ENCODE assay signal across 8 cellular contexts in the genomic region with DNA sequence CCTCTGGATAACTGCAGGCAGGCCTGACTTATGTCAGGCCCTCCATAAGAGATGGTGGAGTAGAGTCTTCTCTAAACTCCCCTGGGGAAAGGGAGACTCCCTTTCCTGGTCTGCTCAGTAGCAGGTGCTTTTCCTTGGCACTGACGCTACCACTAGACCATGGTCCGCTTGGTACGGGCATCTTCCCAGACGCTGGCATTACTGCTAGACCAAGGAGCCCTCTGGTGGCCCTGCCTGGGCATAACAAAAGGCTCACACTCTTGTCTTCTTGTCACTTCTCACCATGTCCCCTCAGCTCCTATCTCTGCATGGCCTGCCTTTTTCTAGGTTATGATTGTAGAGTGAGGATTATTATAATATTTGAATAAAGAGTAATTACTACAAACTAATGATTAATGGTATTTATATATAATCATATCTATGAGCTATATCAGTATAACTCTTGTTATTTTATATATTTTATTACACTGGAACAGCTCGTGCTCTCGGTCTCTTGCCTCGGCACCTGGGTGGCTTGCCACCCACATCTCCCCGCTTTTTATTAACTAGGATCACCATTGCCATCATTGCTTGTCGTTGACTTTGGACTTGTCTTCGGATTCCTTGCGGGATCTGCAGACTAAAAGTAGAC. TPM values are rescaled to one million over a fixed set of nuclear protein-coding genes. Genes with fewer than 3 reads are reported as not detected.
DNase-seq lines count a peak whose midpoint lies in the region; ATAC-seq and TF ChIP-seq lines count a peak whose summit lies in the region.

No MANE protein-coding gene starts in this region.

- no peak overlapping the region for H3K27ac ChIP-seq in endodermal cell (ENCODE audit: low read depth, low read length)
- no peak overlapping the region for H3K27ac ChIP-seq in naive thymus-derived CD4-positive, alpha-beta T cell (ENCODE audit: low read depth, low read length)
- H3K27ac ChIP-seq in thyroid gland, result no peak overlapping the region

- H3K9me3 ChIP-seq in endodermal cell (ENCODE audit: control insufficient read depth, low read length) (no peaks in the 10 kb centered on the region), thyroid gland (no peaks in the 10 kb centered on the region)
- H3K9me3 ChIP-seq in naive thymus-derived CD4-positive, alpha-beta T cell (ENCODE audit: control insufficient read depth in 2 of 3, low read length in 3 of 3), result no peaks in the 10 kb centered on the region

- intact Hi-C loops in naive thymus-derived CD4-positive, alpha-beta T cell (cut with micrococcal nuclease), result loop anchor here in 1 of 2 donors (1.0 kb wide), 2 partner anchors 21 to 333 kb away; a partner anchor contains a TSS
- intact Hi-C loops in thyroid gland (cut with DNase I), result no loop called here

- no peaks in the 10 kb centered on the region for H3K36me3 Mint-ChIP-seq in activated CD4-positive, alpha-beta memory T cell treated with anti-CD3 and anti-CD28 coated beads, Interleukin-2, amount 10 ng/mL, durations not matched to agents 7 days and 5 days (ENCODE audit: low read depth)
- H3K36me3 Mint-ChIP-seq in endodermal cell (ENCODE audit: low read depth), result no peaks in the 10 kb centered on the region
- peaks cover 0 to 4% (median 0%) of the 10 kb centered on the region in 5 donors for H3K36me3 Mint-ChIP-seq in naive thymus-derived CD4-positive, alpha-beta T cell

- H3K4me1 Mint-ChIP-seq in activated CD4-positive, alpha-beta memory T cell treated with anti-CD3 and anti-CD28 coated beads, Interleukin-2, amount 10 ng/mL, durations not matched to agents 7 days and 5 days, result peaks cover 12% of the 10 kb centered on the region
- H3K4me1 Mint-ChIP-seq in endodermal cell, result peaks cover 28% of the 10 kb centered on the region
- H3K4me1 Mint-ChIP-seq in naive thymus-derived CD4-positive, alpha-beta T cell, result peaks cover 3 to 25% (median 11%) of the 10 kb centered on the region in 7 donors

- no peak for ATAC-seq in naive thymus-derived CD4-positive, alpha-beta T cell
- no peak for ATAC-seq in HG03342 (IDR thresholded peaks at IDR 0.05; ENCODE audit: unreplicated experiment)

- H3K9me3 Mint-ChIP-seq in activated CD4-positive, alpha-beta memory T cell treated with anti-CD3 and anti-CD28 coated beads, Interleukin-2, amount 10 ng/mL, durations not matched to agents 7 days and 5 days, result no peaks in the 10 kb centered on the region
- no peaks in the 10 kb centered on the region for H3K9me3 Mint-ChIP-seq in endodermal cell
- H3K9me3 Mint-ChIP-seq in naive thymus-derived CD4-positive, alpha-beta T cell, result peaks cover 0 to 1% (median 0%) of the 10 kb centered on the region in 11 donors

- POLR2A ChIA-PET in activated CD4-positive, alpha-beta memory T cell treated with anti-CD3 and anti-CD28 coated beads, Interleukin-2, amount 10 ng/mL, durations not matched to agents 7 days and 5 days (lab: Charles Lee), result interaction anchor here (1.0 to 3.7 kb wide), 3 partner anchors 22 to 145 kb away, joined by 3 to 28 read pairs (median 13); a partner anchor contains a TSS
- POLR2A ChIA-PET in naive thymus-derived CD4-positive, alpha-beta T cell (lab: Charles Lee), result interaction anchor here (0.9 to 2.6 kb wide), 4 partner anchors 22 to 315 kb away, joined by 3 to 21 read pairs (median 5); no protein-coding TSS in a partner anchor

- H3K4me3 Mint-ChIP-seq in activated CD4-positive, alpha-beta memory T cell treated with anti-CD3 and anti-CD28 coated beads, Interleukin-2, amount 10 ng/mL, durations not matched to agents 7 days and 5 days, result no peak overlapping the region
- H3K4me3 Mint-ChIP-seq in endodermal cell, result no peak overlapping the region
- no peak overlapping the region for H3K4me3 Mint-ChIP-seq in naive thymus-derived CD4-positive, alpha-beta T cell

- TF ChIP-seq POLR2A in thyroid gland (IDR thresholded peaks at IDR 0.05), result no peak

- H3K27ac Mint-ChIP-seq in activated CD4-positive, alpha-beta memory T cell treated with anti-CD3 and anti-CD28 coated beads, Interleukin-2, amount 10 ng/mL, durations not matched to agents 7 days and 5 days, result no peak overlapping the region
- H3K27ac Mint-ChIP-seq in endodermal cell, result no peak overlapping the region
- H3K27ac Mint-ChIP-seq in naive thymus-derived CD4-positive, alpha-beta T cell, result no peak overlapping the region

- TF ChIP-seq CTCF in endodermal cell (conservative IDR thresholded peaks at IDR 0.05) (peak; percentile 85), thyroid gland (IDR thresholded peaks at IDR 0.05) (peak; percentile 55 to 92 (median 84))

- H3K27me3 Mint-ChIP-seq in activated CD4-positive, alpha-beta memory T cell treated with anti-CD3 and anti-CD28 coated beads, Interleukin-2, amount 10 ng/mL, durations not matched to agents 7 days and 5 days, result no peaks in the 10 kb centered on the region
- no peaks in the 10 kb centered on the region for H3K27me3 Mint-ChIP-seq in endodermal cell (ENCODE audit: insufficient read depth)
- peaks cover 0 to 3% (median 0%) of the 10 kb centered on the region in 5 donors for H3K27me3 Mint-ChIP-seq in naive thymus-derived CD4-positive, alpha-beta T cell

- no peak overlapping the region for H3K9ac ChIP-seq in endodermal cell (ENCODE audit: extremely low read depth, low read length, poor library complexity, severe bottlenecking)

- CTCF ChIA-PET in activated CD4-positive, alpha-beta memory T cell treated with anti-CD3 and anti-CD28 coated beads, Interleukin-2, amount 10 ng/mL, durations not matched to agents 7 days and 5 days (lab: Charles Lee), result interaction anchor here (0.6 to 1.7 kb wide), 7 partner anchors 13 to 246 kb away, joined by 3 to 6 read pairs (median 3); a partner anchor contains a TSS
- CTCF ChIA-PET in naive thymus-derived CD4-positive, alpha-beta T cell (lab: Charles Lee), result interaction anchor here (0.6 to 1.9 kb wide), 14 partner anchors 11 to 518 kb away, joined by 3 to 8 read pairs (median 3); a partner anchor contains a TSS

- H3K27me3 ChIP-seq in endodermal cell (ENCODE audit: control insufficient read depth, insufficient read depth, low read length, poor library complexity, severe bottlenecking) (no peaks in the 10 kb centered on the region), thyroid gland (no peaks in the 10 kb centered on the region)
- no peaks in the 10 kb centered on the region for H3K27me3 ChIP-seq in naive thymus-derived CD4-positive, alpha-beta T cell (ENCODE audit: control insufficient read depth in 2 of 2, insufficient read depth in 2 of 2, low read length in 2 of 2)

- H3K4me3 ChIP-seq in endodermal cell (ENCODE audit: low read length), result no peak overlapping the region
- no peak overlapping the region for H3K4me3 ChIP-seq in naive thymus-derived CD4-positive, alpha-beta T cell (ENCODE audit: low read length)
- H3K4me3 ChIP-seq in thyroid gland (replicated peaks in 1 of 3), result no peak overlapping the region

- DNase-seq in activated gamma-delta T cell treated with Interleukin-2 at 50 U/mL for 16 hours (peak; percentile 62), activated gamma-delta T cell (lab: John Stamatoyannopoulos, UW) (no peak), NCI-H524 (lab: John Stamatoyannopoulos, UW) (peak; percentile 50 to 87), endodermal cell (peak; percentile 90), thyroid gland (peak; percentile 94 to 96)
- peak; percentile 63 for DNase-seq in activated CD4-positive, alpha-beta memory T cell treated with anti-CD3 and anti-CD28 coated beads, Interleukin-2, amount 10 ng/mL, durations not matched to agents 7 days and 5 days
- peak; percentile 37 to 62 (median 55) for DNase-seq in naive thymus-derived CD4-positive, alpha-beta T cell

- peaks cover 4% of the 10 kb centered on the region for H3K36me3 ChIP-seq in endodermal cell (ENCODE audit: control insufficient read depth, insufficient read depth, low read length)
- no peaks in the 10 kb centered on the region for H3K36me3 ChIP-seq in naive thymus-derived CD4-positive, alpha-beta T cell (ENCODE audit: control insufficient read depth in 2 of 3, insufficient read depth in 3 of 3, low read length in 3 of 3)
- no peaks in the 10 kb centered on the region for H3K36me3 ChIP-seq in thyroid gland

- WGBS in endodermal cell (ENCODE audit: insufficient coverage in 1 of 2, insufficient read length in 1 of 2), 2 experiments, result 82 to 100% methylated on average over 6 to 11 of the region's 11 CpGs
- WGBS in thyroid gland, 2 donors, result 58 to 59% methylated on average over 11 of the region's 11 CpGs

- H3K4me1 ChIP-seq in endodermal cell (ENCODE audit: control insufficient read depth, insufficient read depth, low read length), result peaks cover 9% of the 10 kb centered on the region
- peaks cover 1% of the 10 kb centered on the region in 2 donors for H3K4me1 ChIP-seq in naive thymus-derived CD4-positive, alpha-beta T cell (ENCODE audit: control insufficient read depth in 2 of 2, insufficient read depth in 2 of 2, low read length in 2 of 2)
- H3K4me1 ChIP-seq in thyroid gland, result peaks cover 5% of the 10 kb centered on the region in 2 donors

RNA-seq across cellular contexts. Expression of a gene that starts 59.8 kb away (rescaled TPM):
- 1 to 10 TPM; 5.5 to 6.4 TPM for total RNA-seq in activated CD4-positive, alpha-beta memory T cell treated with anti-CD3 and anti-CD28 coated beads, Interleukin-2, amount 10 ng/mL, durations not matched to agents 7 days and 5 days
- 100 to 1,000 TPM; 129 to 142 TPM for total RNA-seq in endodermal cell
- 47.0 TPM for polyA plus RNA-seq in endodermal cell (2013, experiment 1 of 2)
- polyA plus RNA-seq in endodermal cell (2013, experiment 2 of 2), result 62.6 TPM
- 1 to 10 TPM; 1.7 to 4.8 (median 2.2) TPM for total RNA-seq in naive thymus-derived CD4-positive, alpha-beta T cell
- 1 to 10 TPM; 1.3 to 1.4 TPM for polyA plus RNA-seq in naive thymus-derived CD4-positive, alpha-beta T cell
- 10 to 100 TPM; 32.8 to 57.4 (median 48.9) TPM for total RNA-seq in thyroid gland

Comparison
In these comparisons a context has a peak if more than half of its experiments do, and no peak if none do; other contexts are left out.
1. RNA of a gene that starts 59.8 kb away (total RNA-seq): 129 to 142 TPM in endodermal cell and 32.8 to 57.4 TPM in thyroid gland; 5.5 to 6.4 TPM in activated CD4-positive, alpha-beta memory T cell treated with anti-CD3 and anti-CD28 coated beads, Interleukin-2, amount 10 ng/mL, durations not matched to agents 7 days and 5 days and 1.7 to 4.8 TPM in naive thymus-derived CD4-positive, alpha-beta T cell; every median in the first group is over 4 times any median in the second.